In the genomic region with DNA sequence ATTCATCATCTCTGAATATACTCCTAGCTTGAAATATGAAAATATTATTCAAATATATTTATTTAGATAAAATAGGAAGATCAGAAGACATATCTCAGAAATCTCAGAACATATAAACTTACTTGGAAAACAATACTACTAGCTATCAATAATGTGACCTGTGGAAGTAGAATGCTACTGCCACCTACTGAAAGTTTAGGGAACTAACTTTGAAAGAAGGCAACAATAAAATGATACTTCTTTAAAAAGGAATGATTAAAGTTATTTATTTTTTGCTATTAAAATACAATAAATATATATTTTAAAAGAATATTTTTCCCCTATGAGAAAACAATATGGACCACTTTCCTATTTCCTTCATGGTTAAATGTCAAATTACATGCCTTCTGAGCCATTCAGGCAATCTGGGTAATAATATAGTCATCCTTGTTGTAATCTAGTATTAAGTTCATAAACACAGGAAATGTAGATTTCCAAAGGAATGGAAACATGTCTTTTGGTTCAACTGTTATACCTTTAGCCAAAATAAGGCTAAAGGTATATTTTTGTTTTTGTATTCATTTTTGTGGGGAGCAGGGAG, we compare ENCODE assay signal across 8 cellular contexts. TPM values are rescaled to one million over a fixed set of nuclear protein-coding genes. Genes with fewer than 3 reads are reported as not detected.
DNase-seq lines count a peak whose midpoint lies in the region; ATAC-seq and TF ChIP-seq lines count a peak whose summit lies in the region.

No MANE protein-coding gene starts in this region.

- no peak for TF ChIP-seq POLR2A in testis (IDR thresholded peaks at IDR 0.05)

- DNase-seq in left ventricle myocardium inferior = no peak
- no peak for DNase-seq in Right ventricle myocardium inferior (ENCODE audit: missing footprints)
- peak; percentile 14 for DNase-seq in SK-N-MC (ENCODE audit: low read depth, low spot score)
- DNase-seq in foreskin keratinocyte = peak in 1 of 2 donors; percentile 28
- DNase-seq in testis = no peak
- no peak for DNase-seq in retina
- DNase-seq in NCI-H774 (lab: John Stamatoyannopoulos, UW) = no peak

- H3K27me3 ChIP-seq in left ventricle myocardium inferior (ENCODE audit: low read depth) = peaks cover 4% of the 10 kb centered on the region
- H3K27me3 ChIP-seq in foreskin keratinocyte = no peaks in the 10 kb centered on the region
- H3K27me3 ChIP-seq in testis = no peaks in the 10 kb centered on the region

- H3K36me3 ChIP-seq in left ventricle myocardium inferior = no peaks in the 10 kb centered on the region
- no peaks in the 10 kb centered on the region for H3K36me3 ChIP-seq in SK-N-MC (ENCODE audit: insufficient read depth, low read length)
- H3K36me3 ChIP-seq in testis (ENCODE audit: low read depth, missing control alignments) = no peaks in the 10 kb centered on the region

- ATAC-seq in Right ventricle myocardium inferior (no peak), HG03342 (IDR thresholded peaks at IDR 0.05; ENCODE audit: unreplicated experiment) (peak; percentile 67), foreskin keratinocyte (peak; percentile 53)

- no peak overlapping the region for H3K9ac ChIP-seq in SK-N-MC (ENCODE audit: insufficient read length)

- TF ChIP-seq CTCF in left ventricle myocardium inferior (IDR thresholded peaks at IDR 0.05; ENCODE audit: borderline replicate concordance) = peak; percentile 81
- peak; percentile 79 for TF ChIP-seq CTCF in foreskin keratinocyte (conservative IDR thresholded peaks at IDR 0.05)
- TF ChIP-seq CTCF in testis (IDR thresholded peaks at IDR 0.05) = peak in 2 of 3 experiments; percentile 26 to 78

- H3K9me3 ChIP-seq in left ventricle myocardium inferior (replicated peaks) = no peaks in the 10 kb centered on the region
- H3K9me3 ChIP-seq in SK-N-MC (ENCODE audit: low read depth, low read length) = no peaks in the 10 kb centered on the region
- H3K9me3 ChIP-seq in testis = no peaks in the 10 kb centered on the region

- H3K27ac ChIP-seq in left ventricle myocardium inferior (replicated peaks) = no peak overlapping the region
- H3K27ac ChIP-seq in SK-N-MC = no peak overlapping the region
- H3K27ac ChIP-seq in foreskin keratinocyte = no peak overlapping the region
- H3K27ac ChIP-seq in testis = no peak overlapping the region

- H3K4me3 ChIP-seq in left ventricle myocardium inferior (no peak overlapping the region), SK-N-MC (no peak overlapping the region), testis (no peak overlapping the region)

- intact Hi-C loops in left ventricle myocardium inferior (cut with micrococcal nuclease) (loop anchor here (5.0 kb wide), 2 partner anchors 127 to 222 kb away; no protein-coding TSS in a partner anchor), Right ventricle myocardium inferior (cut with DNase I) (loop anchor here (5.0 kb wide), 1 partner anchor 127 kb away; no protein-coding TSS in a partner anchor), testis (cut with DNase I; ENCODE audit: low total_unique reads) (loop anchor here (10.0 kb wide), 1 partner anchor 224 kb away; no protein-coding TSS in a partner anchor)

- H3K4me1 ChIP-seq in left ventricle myocardium inferior = peaks cover 7% of the 10 kb centered on the region
- peaks cover 4% of the 10 kb centered on the region for H3K4me1 ChIP-seq in foreskin keratinocyte
- H3K4me1 ChIP-seq in testis = no peaks in the 10 kb centered on the region

RNA-seq across cellular contexts. Expression of a gene that starts 26.0 kb away (rescaled TPM):
- total RNA-seq in left ventricle myocardium inferior (1.3 TPM), Right ventricle myocardium inferior (0.76 TPM), foreskin keratinocyte (0.18 TPM in 1 of 2 replicates, not detected in the other), testis (10 to 100 TPM; 18.1 to 18.5 TPM)
- polyA plus RNA-seq in foreskin keratinocyte (0.08 TPM in 2 replicates), testis (ENCODE audit: insufficient read depth, low read depth, low replicate concordance) (4.5 TPM)

RNA-seq across cellular contexts. Expression of a gene that starts 28.1 kb away (rescaled TPM):
- total RNA-seq in left ventricle myocardium inferior = 18.1 TPM
- total RNA-seq in Right ventricle myocardium inferior = 14.7 TPM
- 3.8 and 3.9 TPM in 2 replicates for total RNA-seq in foreskin keratinocyte
- 0.49 and 0.57 TPM in 2 replicates for polyA plus RNA-seq in foreskin keratinocyte
- 10 to 100 TPM; 53.0 to 80.4 TPM for total RNA-seq in testis
- 39.7 TPM for polyA plus RNA-seq in testis (ENCODE audit: insufficient read depth, low read depth, low replicate concordance)
